In genomic region chr10:106711313-106711906, GRCh38 we compare ENCODE assay signal across 9 cellular contexts.
DNase-seq lines count a peak whose midpoint lies in the region; ATAC-seq, FAIRE-seq and TF ChIP-seq lines count a peak whose summit lies in the region.
"Had no signal": no experiment of that assay in that cellular context is flagged by ENCODE, and none has a peak within 500 bp of the region (broad histone marks: within the 10 kb centered on the region; RNA-seq: fewer than 3 reads in every experiment).

No MANE protein-coding gene starts in this region.

- no peak overlapping the region for H3K4me3 Mint-ChIP-seq in activated CD8-positive, alpha-beta T cell treated with anti-CD3 and anti-CD28 coated beads for 36 hours

- H3K9me3 ChIP-seq in right cardiac atrium (ENCODE audit: control insufficient read depth, low read length): no peaks in the 10 kb centered on the region

- WGBS in right cardiac atrium: 79% methylated on average over 6 of the region's 6 CpGs

- H3K4me1 Mint-ChIP-seq in activated CD8-positive, alpha-beta T cell treated with anti-CD3 and anti-CD28 coated beads for 36 hours (ENCODE audit: low read depth): no peaks in the 10 kb centered on the region

- H3K27me3 Mint-ChIP-seq in activated CD8-positive, alpha-beta T cell treated with anti-CD3 and anti-CD28 coated beads for 36 hours: no peaks in the 10 kb centered on the region

- POLR2A ChIA-PET in activated CD8-positive, alpha-beta T cell treated with anti-CD3 and anti-CD28 coated beads for 36 hours (lab: Charles Lee): no interaction called here

- no peaks in the 10 kb centered on the region for H3K36me3 Mint-ChIP-seq in activated CD8-positive, alpha-beta T cell treated with anti-CD3 and anti-CD28 coated beads for 36 hours (ENCODE audit: low read depth)

- no peak for TF ChIP-seq POLR2A in H54 (IDR thresholded peaks at IDR 0.05; ENCODE audit: low read depth, low read length)

- FAIRE-seq in H54 (lab: Jason Lieb, UNC): no peak
- FAIRE-seq: endometrium had no signal

- intact Hi-C loops in activated CD8-positive, alpha-beta T cell treated with anti-CD3 and anti-CD28 coated beads for 36 hours (cut with micrococcal nuclease): no loop called here
- intact Hi-C loops in right cardiac atrium (cut with DNase I): loop anchor here in 1 of 4 donors (10.0 kb wide), 1 partner anchor 433 kb away; no protein-coding TSS in a partner anchor

- H3K27me3 ChIP-seq in right cardiac atrium (ENCODE audit: control insufficient read depth, insufficient read depth): no peaks in the 10 kb centered on the region

- H3K27ac ChIP-seq in right cardiac atrium (ENCODE audit: low read length): no peak overlapping the region

- H3K4me3 ChIP-seq in right cardiac atrium (ENCODE audit: low read length): no peak overlapping the region

- peak; percentile 83 for TF ChIP-seq CTCF in LNCAP (IDR thresholded peaks at IDR 0.05)
- TF ChIP-seq CTCF in activated CD8-positive, alpha-beta T cell treated with anti-CD3 and anti-CD28 coated beads for 36 hours (IDR thresholded peaks at IDR 0.05): peak; percentile 71

- DNase-seq in activated naive CD4-positive, alpha-beta T cell treated with Interleukin-2 at 50 U/mL for 16 hours: peak; percentile 2
- no peak for DNase-seq in activated naive CD4-positive, alpha-beta T cell (lab: John Stamatoyannopoulos, UW)
- DNase-seq in H54 (ENCODE audit: insufficient read length, low spot score) (peak; percentile 13), right cardiac atrium (peak in 2 of 3 donors; percentile 28 to 74), LoVo (ENCODE audit: low spot score) (no peak)
- DNase-seq in activated CD8-positive, alpha-beta T cell treated with anti-CD3 and anti-CD28 coated beads for 36 hours: peak; percentile 73
- DNase-seq in stimulated activated CD4-positive, alpha-beta T cell treated with anti-CD3 and anti-CD28 coated beads, Interleukin-15, amount 100 ng/mL, for 48 hours (ENCODE audit: low read depth in 2 of 2): peak; percentile 5 to 9

- H3K9me3 Mint-ChIP-seq in activated CD8-positive, alpha-beta T cell treated with anti-CD3 and anti-CD28 coated beads for 36 hours: peaks cover 5% of the 10 kb centered on the region

- H3K4me1 ChIP-seq in right cardiac atrium (ENCODE audit: control insufficient read depth, insufficient read depth, low read length): no peaks in the 10 kb centered on the region

- H3K27ac Mint-ChIP-seq in activated CD8-positive, alpha-beta T cell treated with anti-CD3 and anti-CD28 coated beads for 36 hours: no peak overlapping the region

- CTCF ChIA-PET in activated CD8-positive, alpha-beta T cell treated with anti-CD3 and anti-CD28 coated beads for 36 hours (lab: Charles Lee): interaction anchor here (0.6 to 2.3 kb wide), 7 partner anchors 9 to 358 kb away, joined by 3 to 11 read pairs (median 4); no protein-coding TSS in a partner anchor

- ATAC-seq in activated CD8-positive, alpha-beta T cell treated with anti-CD3 and anti-CD28 coated beads for 36 hours: peak; percentile 37
- ATAC-seq in right cardiac atrium: no peak

Comparison
In these comparisons a context has a peak if more than half of its experiments do, and no peak if none do; other contexts are left out.
1. DNase-seq: peak in activated naive CD4-positive, alpha-beta T cell treated with Interleukin-2 at 50 U/mL for 16 hours (single experiment), H54 (single experiment), activated CD8-positive, alpha-beta T cell treated with anti-CD3 and anti-CD28 coated beads for 36 hours (single experiment), right cardiac atrium (2 of 3) and stimulated activated CD4-positive, alpha-beta T cell treated with anti-CD3 and anti-CD28 coated beads, Interleukin-15, amount 100 ng/mL, for 48 hours (2 of 2); none in activated naive CD4-positive, alpha-beta T cell (0 of 4) and LoVo (single experiment).